In the genomic region with DNA sequence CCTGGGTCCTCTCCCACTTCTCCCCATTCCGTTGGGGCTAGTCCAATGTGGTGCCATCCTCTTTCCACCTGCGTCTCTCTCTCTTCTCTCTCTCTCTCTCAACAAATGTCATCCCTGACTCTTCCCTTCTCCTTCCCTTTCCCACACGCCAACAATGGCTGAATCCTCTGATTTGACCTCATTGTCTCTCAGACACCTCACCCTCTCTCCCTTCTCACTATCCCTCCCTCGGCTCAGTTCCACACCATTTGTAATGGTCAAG, we compare ENCODE assay signal across 8 cellular contexts. TPM values are rescaled to one million over a fixed set of nuclear protein-coding genes. Genes with fewer than 3 reads are reported as not detected.
DNase-seq lines count a peak whose midpoint lies in the region; ATAC-seq, FAIRE-seq and TF ChIP-seq lines count a peak whose summit lies in the region.

No MANE protein-coding gene starts in this region.

- no peak for FAIRE-seq in GM12891 (lab: Jason Lieb, UNC)

- DNase-seq in activated CD4-positive, alpha-beta T cell treated with anti-CD3 and anti-CD28 coated beads for 36 hours: no peak
- no peak for DNase-seq in activated CD4-positive, alpha-beta T cell treated with anti-CD3 and anti-CD28 coated beads for 48 hours
- DNase-seq in activated naive CD8-positive, alpha-beta T cell treated with anti-CD3 and anti-CD28 coated beads for 36 hours: no peak
- DNase-seq in testis (no peak), cortex of kidney (lab: John Stamatoyannopoulos, UW) (no peak), GM12891 (ENCODE audit: insufficient read length, low spot score) (no peak)

- no peaks in the 10 kb centered on the region for H3K36me3 Mint-ChIP-seq in activated CD4-positive, alpha-beta T cell treated with anti-CD3 and anti-CD28 coated beads for 36 hours (ENCODE audit: low read depth)
- H3K36me3 Mint-ChIP-seq in activated naive CD8-positive, alpha-beta T cell treated with anti-CD3 and anti-CD28 coated beads for 36 hours: peaks cover 3% of the 10 kb centered on the region

- peaks cover 15% of the 10 kb centered on the region for H3K4me1 Mint-ChIP-seq in activated CD4-positive, alpha-beta T cell treated with anti-CD3 and anti-CD28 coated beads for 36 hours
- H3K4me1 Mint-ChIP-seq in activated naive CD8-positive, alpha-beta T cell treated with anti-CD3 and anti-CD28 coated beads for 36 hours: peaks cover 12% of the 10 kb centered on the region

- TF ChIP-seq POLR2A in testis (IDR thresholded peaks at IDR 0.05) (no peak), GM12891 (IDR thresholded peaks at IDR 0.05; ENCODE audit: low read depth, low read length) (no peak)

- peak overlapping the region; percentile 94 for H3K27ac ChIP-seq in layer of hippocampus (ENCODE audit: low read depth, low read length)
- peak overlapping the region; percentile 78 to 88 for H3K27ac ChIP-seq in testis

- intact Hi-C loops in activated CD4-positive, alpha-beta T cell treated with anti-CD3 and anti-CD28 coated beads for 36 hours (cut with DNase I, micrococcal nuclease): loop anchor here (1.0 to 5.0 kb wide), 4 partner anchors 22 to 1301 kb away; partner anchors contain the start of genes ELAC2 (in 2 of the 2), MAP2K4 (in 2 of the 2), ADPRM (in 1 of the 2) and SCO1 (in 1 of the 2)
- intact Hi-C loops in testis (cut with DNase I; ENCODE audit: low total_unique reads): no loop called here

- H3K27ac Mint-ChIP-seq in activated CD4-positive, alpha-beta T cell treated with anti-CD3 and anti-CD28 coated beads for 36 hours: peak overlapping the region; percentile 86
- H3K27ac Mint-ChIP-seq in activated naive CD8-positive, alpha-beta T cell treated with anti-CD3 and anti-CD28 coated beads for 36 hours: peak overlapping the region; percentile 91

- POLR2A ChIA-PET in activated CD4-positive, alpha-beta T cell treated with anti-CD3 and anti-CD28 coated beads for 36 hours (lab: Charles Lee): interaction anchor here (1.0 to 2.9 kb wide), 4 partner anchors 12 to 33 kb away, joined by 3 to 25 read pairs (median 5); partner anchors contain the start of gene MAP2K4

- no peaks in the 10 kb centered on the region for H3K9me3 Mint-ChIP-seq in activated CD4-positive, alpha-beta T cell treated with anti-CD3 and anti-CD28 coated beads for 36 hours (ENCODE audit: low read depth)
- H3K9me3 Mint-ChIP-seq in activated naive CD8-positive, alpha-beta T cell treated with anti-CD3 and anti-CD28 coated beads for 36 hours: no peaks in the 10 kb centered on the region

- H3K9me3 ChIP-seq in testis: no peaks in the 10 kb centered on the region

- no peaks in the 10 kb centered on the region for H3K27me3 Mint-ChIP-seq in activated CD4-positive, alpha-beta T cell treated with anti-CD3 and anti-CD28 coated beads for 36 hours
- H3K27me3 Mint-ChIP-seq in activated naive CD8-positive, alpha-beta T cell treated with anti-CD3 and anti-CD28 coated beads for 36 hours: no peaks in the 10 kb centered on the region

- 32 to 52% methylated on average over 4 of the region's 4 CpGs for WGBS in testis, 2 donors

- no peak for TF ChIP-seq CTCF in testis (IDR thresholded peaks at IDR 0.05)

- H3K4me3 ChIP-seq in testis: peak overlapping the region; percentile 87 to 95

- no peaks in the 10 kb centered on the region for H3K36me3 ChIP-seq in testis (ENCODE audit: low read depth, missing control alignments)

- no peak for ATAC-seq in activated CD4-positive, alpha-beta T cell treated with anti-CD3 and anti-CD28 coated beads for 36 hours
- no peak for ATAC-seq in HG02885 (IDR thresholded peaks at IDR 0.05; ENCODE audit: poor library complexity, unreplicated experiment)

- H3K4me3 Mint-ChIP-seq in activated CD4-positive, alpha-beta T cell treated with anti-CD3 and anti-CD28 coated beads for 36 hours: peak overlapping the region; percentile 78
- peak overlapping the region; percentile 89 for H3K4me3 Mint-ChIP-seq in activated naive CD8-positive, alpha-beta T cell treated with anti-CD3 and anti-CD28 coated beads for 36 hours

- peaks cover 4% of the 10 kb centered on the region for H3K4me1 ChIP-seq in testis

- CTCF ChIA-PET in activated CD4-positive, alpha-beta T cell treated with anti-CD3 and anti-CD28 coated beads for 36 hours (lab: Charles Lee): interaction anchor here (0.6 to 2.7 kb wide), 7 partner anchors 18 to 481 kb away, joined by 3 to 20 read pairs (median 4); partner anchors contain the start of gene MAP2K4

- H3K27me3 ChIP-seq in layer of hippocampus (ENCODE audit: control insufficient read depth, insufficient read depth, low read length) (no peaks in the 10 kb centered on the region), testis (no peaks in the 10 kb centered on the region)

TF ChIP-seq in GM12891, 5 proteins besides CTCF, POLR2A, EP300 and RAD21:
- TF ChIP-seq POU2F2 (IDR thresholded peaks at IDR 0.05; ENCODE audit: low read depth, low read length): no peak
- TF ChIP-seq POLR2AphosphoS5 (IDR thresholded peaks at IDR 0.05; ENCODE audit: low read depth, low read length): no peak
- no peak for TF ChIP-seq TAF1 (IDR thresholded peaks at IDR 0.05; ENCODE audit: low read depth, low read length)
- no peak for TF ChIP-seq PAX5 (IDR thresholded peaks at IDR 0.05; ENCODE audit: insufficient read depth, low read length, severe bottlenecking)
- TF ChIP-seq SPI1 (IDR thresholded peaks at IDR 0.05; ENCODE audit: low read depth, low read length): no peak
TF ChIP-seq in GM12891: peak in this region for 0.

RNA-seq across cellular contexts. Expression of gene ZNF18, which starts 0.6 kb away (rescaled TPM):
- total RNA-seq in activated CD4-positive, alpha-beta T cell treated with anti-CD3 and anti-CD28 coated beads for 36 hours: 1 to 10 TPM; 7.3 to 7.4 TPM
- 1 to 10 TPM; 7.7 to 8.1 TPM for total RNA-seq in activated naive CD8-positive, alpha-beta T cell treated with anti-CD3 and anti-CD28 coated beads for 36 hours
- total RNA-seq in testis: 10 to 100 TPM; 14.9 to 18.7 TPM
- 23.1 TPM for polyA plus RNA-seq in testis (ENCODE audit: insufficient read depth, low read depth, low replicate concordance)
- 5.5 TPM for polyA plus RNA-seq in GM12891 (2012; ENCODE audit: low read depth, missing spikeins)

RNA-seq across cellular contexts. Expression of gene MAP2K4, which starts 22.8 kb away (rescaled TPM):
- 10 to 100 TPM; 30.1 to 36.2 TPM for total RNA-seq in activated CD4-positive, alpha-beta T cell treated with anti-CD3 and anti-CD28 coated beads for 36 hours
- total RNA-seq in activated naive CD8-positive, alpha-beta T cell treated with anti-CD3 and anti-CD28 coated beads for 36 hours: 10 to 100 TPM; 43.6 to 48.0 TPM
- 10 to 100 TPM; 46.3 to 47.7 TPM for total RNA-seq in testis
- 22.4 TPM for polyA plus RNA-seq in testis (ENCODE audit: insufficient read depth, low read depth, low replicate concordance)
- polyA plus RNA-seq in GM12891 (2012; ENCODE audit: low read depth, missing spikeins): 11.1 TPM
